ENCODE assay signal across 8 cellular contexts in the genomic region with DNA sequence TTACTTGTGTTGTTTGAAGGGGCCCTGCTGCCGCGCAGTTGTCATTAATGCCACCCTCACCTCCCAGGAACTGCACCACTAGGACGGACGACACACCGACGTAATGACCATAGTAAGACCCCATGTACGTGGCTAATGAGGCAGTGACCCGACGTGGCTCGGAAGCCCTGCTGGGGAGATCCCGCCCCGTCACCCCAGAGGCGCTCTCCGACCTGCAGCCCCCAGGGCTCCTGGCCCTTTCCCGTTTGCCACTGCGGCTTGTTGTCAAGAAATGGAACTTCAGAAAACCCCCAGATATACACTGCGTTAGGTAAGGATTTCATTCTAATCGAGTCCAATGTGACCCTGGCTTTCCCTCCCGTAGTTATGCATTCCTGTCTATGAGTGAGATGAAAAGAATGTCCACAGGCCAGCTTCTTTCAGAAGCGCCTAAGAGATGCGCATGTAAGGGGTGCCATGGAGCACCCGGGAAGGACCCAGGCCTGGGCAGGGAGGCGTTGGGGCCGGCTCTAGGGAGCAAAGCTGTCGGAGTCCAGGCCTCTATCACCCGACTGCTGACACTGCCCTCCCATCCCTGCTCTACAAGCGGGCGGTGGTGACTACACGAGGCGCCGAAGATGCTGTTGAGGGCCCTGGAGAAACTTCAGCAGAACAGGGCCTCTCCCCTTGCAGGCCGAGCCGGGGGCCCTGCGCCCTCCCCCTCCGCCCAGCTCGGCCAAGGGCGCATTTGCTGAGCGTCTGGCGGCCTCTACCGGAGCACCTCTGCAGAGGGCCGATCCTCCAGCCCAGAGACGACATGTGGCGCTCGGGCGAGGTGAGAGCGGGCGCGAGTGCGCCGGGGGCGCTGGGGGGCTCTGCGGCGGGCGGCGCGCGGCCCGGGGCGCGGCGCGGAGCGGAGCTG. TPM values are rescaled to one million over a fixed set of nuclear protein-coding genes. Genes with fewer than 3 reads are reported as not detected.
DNase-seq lines count a peak whose midpoint lies in the region; ATAC-seq and TF ChIP-seq lines count a peak whose summit lies in the region.

TSS of gene GABRA5 (plus strand) at position 765 of the 901 bp plus-strand sequence. CDS start 2,187 bp downstream, outside the sequence.

- no peak within 1 kb of the TSS for H2AK5ac ChIP-seq in mesendoderm (ENCODE audit: low read length)

- H3K23ac ChIP-seq in mesendoderm (ENCODE audit: low read length): peak within 1 kb of the TSS; percentile 76

- H2BK5ac ChIP-seq in mesendoderm (ENCODE audit: low read length): no peak within 1 kb of the TSS

- H3K56ac ChIP-seq in mesendoderm (ENCODE audit: low read length): peak within 1 kb of the TSS; percentile 84

- H3K18ac ChIP-seq in mesendoderm (ENCODE audit: low read length): peak within 1 kb of the TSS; percentile 52

- H3K27ac ChIP-seq in BLaER1 treated with 17β-estradiol and CSF1 and Interleukin-3, amounts not matched to agents 10 nM and 100 nM: no peak within 1 kb of the TSS
- no peak within 1 kb of the TSS for H3K27ac ChIP-seq in mesendoderm (ENCODE audit: low read depth, low read length)
- no peak within 1 kb of the TSS for H3K27ac ChIP-seq in spleen

- no peaks in the 10 kb centered on the region for H3K36me3 ChIP-seq in BLaER1 treated with 17β-estradiol and CSF1 and Interleukin-3, amounts not matched to agents 10 nM and 100 nM
- H3K36me3 ChIP-seq in mesendoderm (ENCODE audit: control insufficient read depth, insufficient read depth, low read length): no peaks in the 10 kb centered on the region
- H3K36me3 ChIP-seq in spleen: no peaks in the 10 kb centered on the region

- TF ChIP-seq POLR2A in spleen (IDR thresholded peaks at IDR 0.05): no peak

- H2BK15ac ChIP-seq in mesendoderm (replicated peaks; ENCODE audit: low read depth): no peak within 1 kb of the TSS

- no peak within 1 kb of the TSS for H4K8ac ChIP-seq in mesendoderm (ENCODE audit: low read depth, low read length)

- no peak within 1 kb of the TSS for H2BK120ac ChIP-seq in mesendoderm (ENCODE audit: low read depth, low read length)

- H3K4ac ChIP-seq in mesendoderm (ENCODE audit: low read depth, low read length): peak within 1 kb of the TSS; percentile 56

- H3K4me3 ChIP-seq in BLaER1 treated with 17β-estradiol and CSF1 and Interleukin-3, amounts not matched to agents 10 nM and 100 nM: peak within 1 kb of the TSS in 8 of 10 experiments; percentile 23 to 48 (median 41); a peak in 11 of 20 replicates
- H3K4me3 ChIP-seq in mesendoderm (ENCODE audit: low read length): peak within 1 kb of the TSS; percentile 44
- peak within 1 kb of the TSS in 2 of 8 donors; percentile 10 to 44 for H3K4me3 ChIP-seq in spleen

- ATAC-seq in GM19397 (IDR thresholded peaks at IDR 0.05; ENCODE audit: unreplicated experiment) (no peak), GM21526 (IDR thresholded peaks at IDR 0.05; ENCODE audit: low FRiP score, unreplicated experiment) (no peak)

- no peaks in the 10 kb centered on the region for H3K79me1 ChIP-seq in mesendoderm (ENCODE audit: low read length)

- peaks cover 0 to 10% (median 0%) of the 10 kb centered on the region in 11 experiments; a peak in 3 of 22 replicates for H3K9me3 ChIP-seq in BLaER1 treated with 17β-estradiol and CSF1 and Interleukin-3, amounts not matched to agents 10 nM and 100 nM (replicated peaks in 1 of 11)
- peaks cover 0 to 3% (median 0%) of the 10 kb centered on the region in 8 donors for H3K9me3 ChIP-seq in spleen

- peaks cover 0 to 10% (median 0%) of the 10 kb centered on the region in 10 experiments; a peak in 5 of 20 replicates for H3K4me1 ChIP-seq in BLaER1 treated with 17β-estradiol and CSF1 and Interleukin-3, amounts not matched to agents 10 nM and 100 nM
- H3K4me1 ChIP-seq in mesendoderm (ENCODE audit: control insufficient read depth, low read depth, low read length): peaks cover 4% of the 10 kb centered on the region
- H3K4me1 ChIP-seq in spleen: peaks cover 0 to 11% (median 5%) of the 10 kb centered on the region in 6 donors

- TF ChIP-seq CTCF in spleen (IDR thresholded peaks at IDR 0.05 in 8 of 11, conservative IDR thresholded peaks at IDR 0.05 in 3 of 11): peak in 1 of 11 experiments; percentile 26

- DNase-seq in NCI-H1105 (lab: John Stamatoyannopoulos, UW) (peak; percentile 18), dermis blood vessel endothelial cell (peak; percentile 5), mesendoderm (peak; percentile 91), cerebellum (ENCODE audit: low spot score) (no peak), spleen (no peak)

- H3K27me3 ChIP-seq in BLaER1 treated with 17β-estradiol and CSF1 and Interleukin-3, amounts not matched to agents 10 nM and 100 nM: peaks cover 16 to 20% (median 17%) of the 10 kb centered on the region in 11 experiments; a peak in 21 of 22 replicates
- H3K27me3 ChIP-seq in mesendoderm (ENCODE audit: insufficient read depth, low read length, poor library complexity) (peaks cover 10% of the 10 kb centered on the region), spleen (replicated peaks in 1 of 7) (peaks cover 0 to 55% (median 31%) of the 10 kb centered on the region in 7 donors)

- no CpG with 5 or more reads among the region's 63 CpGs for WGBS in mesendoderm (ENCODE audit: extremely low coverage, insufficient coverage, low lambda C conversion rate)
- 7 to 21% (median 9%) methylated on average over 18 to 63 of the region's 63 CpGs for WGBS in spleen, 5 donors

- H4K5ac ChIP-seq in mesendoderm (ENCODE audit: low read length): no peak within 1 kb of the TSS

- H3K4me2 ChIP-seq in BLaER1 treated with 17β-estradiol and CSF1 and Interleukin-3, amounts not matched to agents 10 nM and 100 nM: peak within 1 kb of the TSS; percentile 47 to 82 (median 67)
- peak within 1 kb of the TSS; percentile 74 for H3K4me2 ChIP-seq in mesendoderm (ENCODE audit: low read length)

- no peaks in the 10 kb centered on the region for H4K20me1 ChIP-seq in BLaER1 treated with 17β-estradiol and CSF1 and Interleukin-3, amounts not matched to agents 10 nM and 100 nM

- H3K79me2 ChIP-seq in mesendoderm (ENCODE audit: control insufficient read depth, insufficient read depth, low read length): no peaks in the 10 kb centered on the region

- H3K9ac ChIP-seq in BLaER1 treated with 17β-estradiol and CSF1 and Interleukin-3, amounts not matched to agents 10 nM and 100 nM: peak within 1 kb of the TSS in 2 of 11 experiments; percentile 26 to 33; a peak in 2 of 22 replicates
- H3K9ac ChIP-seq in mesendoderm (ENCODE audit: low read length): peak within 1 kb of the TSS; percentile 63

- intact Hi-C loops in spleen (cut with DNase I; ENCODE audit: low total_unique reads): loop anchor here (10.0 kb wide), 1 partner anchor 1352 kb away; no protein-coding TSS in a partner anchor

RNA-seq across cellular contexts. Expression of gene GABRA5, which starts in this region (rescaled TPM):
- total RNA-seq in dermis blood vessel endothelial cell (not detected in 2 replicates), cerebellum (4.6 TPM), spleen (under 1 TPM in 1 of 7 donors, not detected in 6; 0.85 TPM)
- polyA plus RNA-seq in mesendoderm (2013, experiment 1 of 2): 27.3 TPM
- 29.3 TPM for polyA plus RNA-seq in mesendoderm (2013, experiment 2 of 2)
- under 1 TPM in 2 of 3 donors, not detected in 1; 0.02 to 0.04 TPM for polyA plus RNA-seq in spleen

Comparison
In these comparisons a context has a peak if more than half of its experiments do, and no peak if none do; other contexts are left out.
1. Peak in DNase-seq in dermis blood vessel endothelial cell; RNA of the gene not detected or under 1 TPM.
2. DNase-seq: peak in NCI-H1105 (single experiment) and mesendoderm (single experiment); none in cerebellum (single experiment) and spleen (single experiment).